ENCODE assay signal across 10 cellular contexts in genomic region chr7:16266877-16267276, GRCh38.
"Had no signal": no experiment of that assay in that cellular context is flagged by ENCODE, and none has a peak within 500 bp of the region (broad histone marks: within the 10 kb centered on the region; RNA-seq: fewer than 3 reads in every experiment).

No MANE protein-coding gene starts in this region.

- H3K9me3 ChIP-seq: HAP-1 had no signal

- H3K36me3 Mint-ChIP-seq: IgD-negative memory B cell had no signal

- H3K4me3 ChIP-seq: GM23248, HAP-1 had no signal

- H3K9ac ChIP-seq: GM23248 had no signal

- H2AFZ ChIP-seq: GM23248 had no signal

- H3K9me3 Mint-ChIP-seq: HFFc6, IgD-negative memory B cell had no signal

- H3K36me3 ChIP-seq: HAP-1 had no signal

- H3K27ac ChIP-seq: GM23248, HL-60 had no signal

- DNase-seq: GM23248, GOT3, H7, HFFc6, KG1 had no signal

- H3K4me3 Mint-ChIP-seq: HFFc6 had no signal

- ATAC-seq: HCT116, HepG2 had no signal

- FAIRE-seq: HepG2 had no signal

- H3K27me3 Mint-ChIP-seq: IgD-negative memory B cell had no signal

- H3K27ac Mint-ChIP-seq: HFFc6, IgD-negative memory B cell had no signal
